In genomic region chr4:8355306-8355705, GRCh38 we compare ENCODE assay signal across 20 cellular contexts.
DNase-seq lines count a peak whose midpoint lies in the region; ATAC-seq and TF ChIP-seq lines count a peak whose summit lies in the region.
"Had no signal": no experiment of that assay in that cellular context is flagged by ENCODE, and none has a peak within 500 bp of the region (broad histone marks: within the 10 kb centered on the region; RNA-seq: fewer than 3 reads in every experiment).

No MANE protein-coding gene starts in this region.

- no peak overlapping the region for H3K18ac ChIP-seq in IMR-90 (ENCODE audit: low read depth, low read length)

- intact Hi-C loops in IMR-90 (cut with micrococcal nuclease) (loop anchor here (2.0 kb wide), 1 partner anchor 37 kb away; no protein-coding TSS in a partner anchor), thyroid gland (cut with DNase I) (no loop called here)
- intact Hi-C loops in CD4-positive, alpha-beta T cell (cut with DNase I, micrococcal nuclease): no loop called here

- H3K9me1 ChIP-seq in IMR-90 (ENCODE audit: insufficient read depth, low read length): peaks cover 10% of the 10 kb centered on the region; the same call in 1 of the 2 replicates

- H3K14ac ChIP-seq in IMR-90 (replicated peaks; ENCODE audit: low read depth, low read length): no peak overlapping the region

- no peak overlapping the region for H3K4me2 ChIP-seq in IMR-90 (ENCODE audit: low read depth, low read length)

- H3K4me3 ChIP-seq in IMR-90 (ENCODE audit: insufficient read depth, low read depth, low read length) (no peak overlapping the region), adipocyte (ENCODE audit: low read length) (no peak overlapping the region), thyroid gland (replicated peaks in 1 of 3) (no peak overlapping the region)
- H3K4me3 ChIP-seq: adrenal gland, esophagus squamous epithelium, psoas muscle, stomach had no signal

- no peak overlapping the region for H2BK15ac ChIP-seq in IMR-90 (ENCODE audit: low read depth, low read length)

- H4K8ac ChIP-seq in IMR-90 (ENCODE audit: low read depth in 2 of 2, low read length in 2 of 2): no peak overlapping the region

- H3K9ac ChIP-seq in IMR-90 (ENCODE audit: low read depth, low read length) (no peak overlapping the region), adipocyte (ENCODE audit: low read length) (no peak overlapping the region)

- no peaks in the 10 kb centered on the region for H3K9me3 Mint-ChIP-seq in CD4-positive, alpha-beta T cell
- H3K9me3 Mint-ChIP-seq: central memory CD8-positive, alpha-beta T cell; T-cell had no signal

- POLR2A ChIA-PET in IMR-90 (lab: Charles Lee; ENCODE audit: unreplicated experiment): no interaction called here
- POLR2A ChIA-PET in CD4-positive, alpha-beta T cell (lab: Charles Lee): no interaction called here

- H3K27ac ChIP-seq in IMR-90 (ENCODE audit: insufficient read depth, low read length): no peak overlapping the region
- H3K27ac ChIP-seq in thyroid gland: peak overlapping the region in 2 of 3 donors; percentile 50 to 51
- no peak overlapping the region for H3K27ac ChIP-seq in CD4-positive, alpha-beta T cell (ENCODE audit: low read depth, low read length)
- H3K27ac ChIP-seq: adrenal gland, esophagus squamous epithelium, psoas muscle, stomach had no signal

- TF ChIP-seq CTCF in IMR-90 (conservative IDR thresholded peaks at IDR 0.05; ENCODE audit: low read depth, low read length) (no peak), thyroid gland (IDR thresholded peaks at IDR 0.05) (no peak)
- TF ChIP-seq CTCF in CD4-positive, alpha-beta T cell (IDR thresholded peaks at IDR 0.05): no peak

- no peak overlapping the region for H3K23ac ChIP-seq in IMR-90 (ENCODE audit: low read depth, low read length)

- H4K91ac ChIP-seq in IMR-90 (ENCODE audit: insufficient read depth, low read depth, low read length): no peak overlapping the region

- dilution Hi-C loops in IMR-90 (cut with HindIII; ENCODE audit: low sequenced_read_pairs, unreplicated experiment): no loop called here

- no peak overlapping the region for H2AK5ac ChIP-seq in IMR-90 (ENCODE audit: low read depth, low read length)

- H3K27me3 ChIP-seq in IMR-90 (ENCODE audit: control insufficient read depth, insufficient read depth, low read length) (peaks cover 16% of the 10 kb centered on the region), adipocyte (replicated peaks; ENCODE audit: control insufficient read depth, insufficient read depth, low read length) (peaks cover 3% of the 10 kb centered on the region), thyroid gland (no peaks in the 10 kb centered on the region)
- no peaks in the 10 kb centered on the region for H3K27me3 ChIP-seq in CD4-positive, alpha-beta T cell (ENCODE audit: control insufficient read depth, insufficient read depth, low read length)
- H3K27me3 ChIP-seq: adrenal gland, esophagus squamous epithelium, stomach had no signal

- CTCF ChIA-PET in IMR-90 (lab: Yijun Ruan, JAX): no interaction called here
- CTCF ChIA-PET in CD4-positive, alpha-beta T cell (lab: Charles Lee): no interaction called here

- no peak overlapping the region for H3K56ac ChIP-seq in IMR-90 (ENCODE audit: extremely low read depth, insufficient read depth, low read length)

- no peaks in the 10 kb centered on the region for H3K36me3 Mint-ChIP-seq in CD4-positive, alpha-beta T cell (ENCODE audit: low read depth)
- H3K36me3 Mint-ChIP-seq: T-cell had no signal

- no peak for ATAC-seq in IMR-90 (ENCODE audit: low read depth)
- ATAC-seq in CD4-positive, alpha-beta T cell (ENCODE audit: poor library complexity): no peak
- ATAC-seq: psoas muscle, T-cell had no signal

- no peaks in the 10 kb centered on the region for H3K79me1 ChIP-seq in IMR-90 (ENCODE audit: low read depth in 1 of 2, low read length in 2 of 2)

- no peaks in the 10 kb centered on the region for H3K9me3 ChIP-seq in IMR-90 (ENCODE audit: control insufficient read depth, insufficient read depth, low read length)
- no peaks in the 10 kb centered on the region for H3K9me3 ChIP-seq in adipocyte (ENCODE audit: control insufficient read depth, low read length)
- no peaks in the 10 kb centered on the region for H3K9me3 ChIP-seq in thyroid gland
- H3K9me3 ChIP-seq in CD4-positive, alpha-beta T cell (ENCODE audit: control insufficient read depth, low read length): no peaks in the 10 kb centered on the region
- H3K9me3 ChIP-seq: adrenal gland, esophagus squamous epithelium, psoas muscle, stomach had no signal

- no peak overlapping the region for H2BK5ac ChIP-seq in IMR-90 (ENCODE audit: low read depth, low read length, poor library complexity, severe bottlenecking)

- H4K5ac ChIP-seq in IMR-90 (ENCODE audit: low read depth, low read length): no peak overlapping the region

- H2AFZ ChIP-seq in IMR-90 (replicated peaks; ENCODE audit: low read length, poor library complexity): no peak overlapping the region

- peaks cover 16% of the 10 kb centered on the region for H3K4me1 ChIP-seq in IMR-90 (ENCODE audit: control insufficient read depth, insufficient read depth, low read length)
- peaks cover 16% of the 10 kb centered on the region for H3K4me1 ChIP-seq in adipocyte (ENCODE audit: control insufficient read depth, insufficient read depth, low read length)
- H3K4me1 ChIP-seq in thyroid gland: peaks cover 52 to 77% of the 10 kb centered on the region in 2 donors
- H3K4me1 ChIP-seq: adrenal gland had no signal

- H3K36me3 ChIP-seq in IMR-90 (ENCODE audit: control insufficient read depth, insufficient read depth, low read length) (no peaks in the 10 kb centered on the region), adipocyte (ENCODE audit: control insufficient read depth, insufficient read depth, low read length, severe bottlenecking) (no peaks in the 10 kb centered on the region), thyroid gland (no peaks in the 10 kb centered on the region)
- H3K36me3 ChIP-seq: adrenal gland, esophagus squamous epithelium, stomach had no signal

- no peak for TF ChIP-seq RAD21 in IMR-90 (IDR thresholded peaks at IDR 0.05; ENCODE audit: low read length)

- DNase-seq in IMR-90: peak; percentile 16
- DNase-seq in adipocyte (ENCODE audit: low read depth): peak; percentile 6
- DNase-seq in glomerular visceral epithelial cell (ENCODE audit: extremely low spot score): peak; percentile 86
- no peak for DNase-seq in thyroid gland
- no peak for DNase-seq in activated CD8-positive, alpha-beta memory T cell treated with anti-CD3 and anti-CD28 coated beads, Interleukin-2, amount 50 U/mL, for 4 hours
- no peak for DNase-seq in DMS79 treated with DMSO at 0.1 percent for 48 hours (lab: John Stamatoyannopoulos, UW)
- no peak for DNase-seq in RKO (ENCODE audit: low spot score)
- DNase-seq in CD4-positive, alpha-beta T cell: no peak
- DNase-seq: activated effector memory CD4-positive, alpha-beta T cell treated with anti-CD3 and anti-CD28 coated beads, Interleukin-2, amount 50 U/mL, for 16 hours; esophagus squamous epithelium; left ventricle myocardium superior; NCI-H1417; psoas muscle; SIG-M5; stimulated activated CD4-positive, alpha-beta T cell treated with anti-CD3 and anti-CD28 coated beads, Interleukin-4, amount 100 ng/mL, for 24 hours; stomach; T-cell had no signal

- no peaks in the 10 kb centered on the region for H4K20me1 ChIP-seq in IMR-90 (ENCODE audit: insufficient read depth, low read length)

- in situ Hi-C loops in IMR-90 (cut with MboI; ENCODE audit: low sequenced_read_pairs): no loop called here

- H2BK120ac ChIP-seq in IMR-90 (ENCODE audit: low read depth, low read length): no peak overlapping the region

- H3K4ac ChIP-seq in IMR-90 (ENCODE audit: low read depth, low read length): no peak overlapping the region

- no peak for TF ChIP-seq POLR2A in IMR-90 (IDR thresholded peaks at IDR 0.05; ENCODE audit: low read depth, low read length)
- TF ChIP-seq POLR2A in thyroid gland (IDR thresholded peaks at IDR 0.05): no peak

- no TSS peak for BruUV-seq in IMR-90 (replicated peaks; lab: Mats Ljungman, UMichigan)

- WGBS in IMR-90 (ENCODE audit: extremely low coverage in 2 of 2, insufficient read length in 1 of 2), 2 experiments: 43% methylated on average over 1 of the region's 6 CpGs; no CpG with 5 or more reads in 1 of the 2 experiments
- WGBS in thyroid gland, 2 donors: 67 to 75% methylated on average over 6 of the region's 6 CpGs

- no peak overlapping the region for H2BK20ac ChIP-seq in IMR-90 (ENCODE audit: low read depth, low read length)

- H3K4me1 Mint-ChIP-seq in CD4-positive, alpha-beta T cell (ENCODE audit: low read depth): no peaks in the 10 kb centered on the region
- H3K4me1 Mint-ChIP-seq: B cell; central memory CD8-positive, alpha-beta T cell; T-cell had no signal

- no peak overlapping the region for H2AK9ac ChIP-seq in IMR-90 (replicated peaks; ENCODE audit: low read depth, low read length, poor library complexity)

- H3K4me3 Mint-ChIP-seq in CD4-positive, alpha-beta T cell: no peak overlapping the region
- H3K4me3 Mint-ChIP-seq: B cell; central memory CD8-positive, alpha-beta T cell; T-cell had no signal

- H3K27ac Mint-ChIP-seq in CD4-positive, alpha-beta T cell: no peak overlapping the region
- H3K27ac Mint-ChIP-seq: B cell, T-cell had no signal

- no peaks in the 10 kb centered on the region for H3K27me3 Mint-ChIP-seq in CD4-positive, alpha-beta T cell

TF ChIP-seq in IMR-90, 13 proteins besides CTCF, POLR2A, EP300 and RAD21 (continues in another document):
- no peak for TF ChIP-seq RFX5 (IDR thresholded peaks at IDR 0.05; ENCODE audit: low read depth, low read length)
- TF ChIP-seq BHLHE40 (IDR thresholded peaks at IDR 0.05; ENCODE audit: low read depth, low read length): no peak
- no peak for TF ChIP-seq MXI1 (IDR thresholded peaks at IDR 0.05; ENCODE audit: borderline replicate concordance, low read depth, low read length)
- TF ChIP-seq SMC3 (IDR thresholded peaks at IDR 0.05; ENCODE audit: low read depth, low read length): no peak
- no peak for TF ChIP-seq NFE2L2 (IDR thresholded peaks at IDR 0.05; ENCODE audit: low read depth, low read length)
- no peak for TF ChIP-seq RCOR1 (IDR thresholded peaks at IDR 0.05; ENCODE audit: insufficient replicate concordance, low read length)
- TF ChIP-seq CEBPB (IDR thresholded peaks at IDR 0.05; ENCODE audit: low read depth, low read length): no peak
- TF ChIP-seq CHD1 (IDR thresholded peaks at IDR 0.05; ENCODE audit: low read depth, low read length): no peak
- no peak for TF ChIP-seq MAZ (IDR thresholded peaks at IDR 0.05; ENCODE audit: borderline replicate concordance, low read depth, low read length)
- TF ChIP-seq USF2 (IDR thresholded peaks at IDR 0.05; ENCODE audit: low read depth, low read length): no peak
- no peak for TF ChIP-seq FOS (IDR thresholded peaks at IDR 0.05; ENCODE audit: low read depth, low read length)

Comparison
In these comparisons a context has a peak if more than half of its experiments do, and no peak if none do; other contexts are left out.
1. DNase-seq: peak in IMR-90 (single experiment), adipocyte (single experiment) and glomerular visceral epithelial cell (single experiment); none in thyroid gland (0 of 2), activated CD8-positive, alpha-beta memory T cell treated with anti-CD3 and anti-CD28 coated beads, Interleukin-2, amount 50 U/mL, for 4 hours (single experiment), DMS79 treated with DMSO at 0.1 percent for 48 hours (single experiment), RKO (single experiment) and CD4-positive, alpha-beta T cell (0 of 10).
2. H3K27ac ChIP-seq: peak in thyroid gland (2 of 3); none in IMR-90 (single experiment) and CD4-positive, alpha-beta T cell (single experiment).